ENCODE assay signal across 1 cellular context in genomic region chr10:119281581-119282071, GRCh38.
TF ChIP-seq lines count a peak whose summit lies in the region.

No MANE protein-coding gene starts in this region.

TF ChIP-seq in GM23338, 12 proteins besides CTCF, POLR2A, EP300 and RAD21 (continued from another document):
- TF ChIP-seq ZNF462 (CRISPR knock-in tag; IDR thresholded peaks at IDR 0.05): no peak
